Comparison of ENCODE assay signal across 21 cellular contexts in the genomic region with DNA sequence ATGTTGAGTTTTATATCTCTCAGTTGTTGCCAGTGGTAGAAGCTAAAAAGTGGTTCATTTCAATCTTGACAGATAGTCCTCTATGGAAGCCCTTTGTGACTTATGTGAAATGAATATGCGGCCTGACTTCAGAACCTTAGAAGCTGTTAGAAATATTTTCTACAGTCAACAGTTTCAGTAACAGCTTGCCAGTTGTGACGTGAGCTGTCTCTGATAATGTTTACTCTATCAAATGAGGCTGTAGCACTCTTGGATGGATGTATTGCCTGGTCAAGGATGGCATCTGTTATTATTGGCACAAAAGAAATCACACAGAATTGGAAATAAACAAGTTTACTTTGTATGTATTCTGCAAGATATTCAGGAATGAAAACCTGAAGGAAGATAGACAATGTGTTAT. TPM values are rescaled to one million over a fixed set of nuclear protein-coding genes. Genes with fewer than 3 reads are reported as not detected.
DNase-seq lines count a peak whose midpoint lies in the region; ATAC-seq and TF ChIP-seq lines count a peak whose summit lies in the region.
"Had no signal": no experiment of that assay in that cellular context is flagged by ENCODE, and none has a peak within 500 bp of the region (broad histone marks: within the 10 kb centered on the region; RNA-seq: fewer than 3 reads in every experiment).

No MANE protein-coding gene starts in this region.

- peaks cover 0 to 9% of the 10 kb centered on the region in 2 donors for H3K4me1 ChIP-seq in right atrium auricular region

- no peaks in the 10 kb centered on the region for H3K4me1 Mint-ChIP-seq in activated T-helper 2 cell treated with anti-CD3 and anti-CD28 coated beads, Interferon-gamma antibody, Interleukin-2, Interleukin-4, amounts not matched to agents 10 μg/mL and 5 μg/mL and 100 μg/mL, durations not matched to agents 14 hours and 24 hours and 36 hours (ENCODE audit: low read depth)
- H3K4me1 Mint-ChIP-seq: H9 had no signal

- H3K36me3 ChIP-seq in right atrium auricular region: no peaks in the 10 kb centered on the region

- no peaks in the 10 kb centered on the region for H3K27me3 Mint-ChIP-seq in activated T-helper 2 cell treated with anti-CD3 and anti-CD28 coated beads, Interferon-gamma antibody, Interleukin-2, Interleukin-4, amounts not matched to agents 10 μg/mL and 5 μg/mL and 100 μg/mL, durations not matched to agents 14 hours and 24 hours and 36 hours (ENCODE audit: low read depth)
- H3K27me3 Mint-ChIP-seq: T-helper 17 cell had no signal

- no peak overlapping the region for H3K4me3 ChIP-seq in right atrium auricular region
- H3K4me3 ChIP-seq: GM23248, SK-N-MC had no signal

- no peak overlapping the region for H3K27ac Mint-ChIP-seq in activated T-helper 2 cell treated with anti-CD3 and anti-CD28 coated beads, Interferon-gamma antibody, Interleukin-2, Interleukin-4, amounts not matched to agents 10 μg/mL and 5 μg/mL and 100 μg/mL, durations not matched to agents 14 hours and 24 hours and 36 hours
- H3K27ac Mint-ChIP-seq: H9, HFFc6, T-helper 17 cell had no signal

- intact Hi-C loops in activated T-helper 2 cell treated with anti-CD3 and anti-CD28 coated beads, Interferon-gamma antibody, Interleukin-2, Interleukin-4, amounts not matched to agents 10 μg/mL and 5 μg/mL and 100 μg/mL, durations not matched to agents 14 hours and 24 hours and 36 hours (cut with micrococcal nuclease): no loop called here

- no peak for ATAC-seq in HG03139 (IDR thresholded peaks at IDR 0.05; ENCODE audit: unreplicated experiment)
- ATAC-seq: T-helper 17 cell had no signal

- DNase-seq in DMS53 treated with DMSO at 0.1 percent for 48 hours (lab: John Stamatoyannopoulos, UW; ENCODE audit: unreplicated experiment): peak; percentile 92
- peak; percentile 40 for DNase-seq in NCI-H1694 treated with DMSO at 0.1 percent for 48 hours (lab: John Stamatoyannopoulos, UW)
- peak; percentile 19 to 32 for DNase-seq in SHP77 (lab: John Stamatoyannopoulos, UW)
- no peak for DNase-seq in right atrium auricular region (ENCODE audit: low spot score)
- no peak for DNase-seq in iPS-NIHi11 (ENCODE audit: low spot score)
- no peak for DNase-seq in activated T-helper 2 cell treated with anti-CD3 and anti-CD28 coated beads, Interferon-gamma antibody, Interleukin-2, Interleukin-4, amounts not matched to agents 10 μg/mL and 5 μg/mL and 100 μg/mL, durations not matched to agents 14 hours and 24 hours and 36 hours (ENCODE audit: low spot score)
- DNase-seq: BE2C, DND-41, GM23248, H9, HFFc6, KBM-7, NCI-H1092, NCI-H146, NCI-H82, OCI-M1, SW 1271, T-helper 17 cell had no signal

- no peak for TF ChIP-seq CTCF in right atrium auricular region (IDR thresholded peaks at IDR 0.05)

- no peaks in the 10 kb centered on the region for H3K36me3 Mint-ChIP-seq in activated T-helper 2 cell treated with anti-CD3 and anti-CD28 coated beads, Interferon-gamma antibody, Interleukin-2, Interleukin-4, amounts not matched to agents 10 μg/mL and 5 μg/mL and 100 μg/mL, durations not matched to agents 14 hours and 24 hours and 36 hours (ENCODE audit: low read depth)

- H3K27me3 ChIP-seq in right atrium auricular region: no peaks in the 10 kb centered on the region
- H3K27me3 ChIP-seq: BE2C had no signal

- no peaks in the 10 kb centered on the region for H3K9me3 ChIP-seq in right atrium auricular region
- H3K9me3 ChIP-seq: BE2C had no signal

- no peak overlapping the region for H3K4me3 Mint-ChIP-seq in activated T-helper 2 cell treated with anti-CD3 and anti-CD28 coated beads, Interferon-gamma antibody, Interleukin-2, Interleukin-4, amounts not matched to agents 10 μg/mL and 5 μg/mL and 100 μg/mL, durations not matched to agents 14 hours and 24 hours and 36 hours (ENCODE audit: low read depth)
- H3K4me3 Mint-ChIP-seq: H9, HFFc6, T-helper 17 cell had no signal

- no peaks in the 10 kb centered on the region for H3K9me3 Mint-ChIP-seq in activated T-helper 2 cell treated with anti-CD3 and anti-CD28 coated beads, Interferon-gamma antibody, Interleukin-2, Interleukin-4, amounts not matched to agents 10 μg/mL and 5 μg/mL and 100 μg/mL, durations not matched to agents 14 hours and 24 hours and 36 hours
- H3K9me3 Mint-ChIP-seq: H9, HFFc6 had no signal

- H3K27ac ChIP-seq in right atrium auricular region: peak overlapping the region; percentile 28 to 46
- H3K27ac ChIP-seq: GM23248, HL-60, SK-N-MC had no signal

RNA-seq across cellular contexts. Expression of gene SNX7, which starts 31.9 kb away (rescaled TPM):
- total RNA-seq in right atrium auricular region: 10 to 100 TPM; 17.7 to 25.0 TPM
- total RNA-seq in activated T-helper 2 cell treated with anti-CD3 and anti-CD28 coated beads, Interferon-gamma antibody, Interleukin-2, Interleukin-4, amounts not matched to agents 10 μg/mL and 5 μg/mL and 100 μg/mL, durations not matched to agents 14 hours and 24 hours and 36 hours: not detected in 2 replicates

Comparison
In these comparisons a context has a peak if more than half of its experiments do, and no peak if none do; other contexts are left out.
1. DNase-seq: peak in DMS53 treated with DMSO at 0.1 percent for 48 hours (single experiment), NCI-H1694 treated with DMSO at 0.1 percent for 48 hours (single experiment) and SHP77 (2 of 2); none in right atrium auricular region (single experiment), iPS-NIHi11 (single experiment) and activated T-helper 2 cell treated with anti-CD3 and anti-CD28 coated beads, Interferon-gamma antibody, Interleukin-2, Interleukin-4, amounts not matched to agents 10 μg/mL and 5 μg/mL and 100 μg/mL, durations not matched to agents 14 hours and 24 hours and 36 hours (single experiment).
2. RNA of gene SNX7, which starts 31.9 kb away (total RNA-seq): 17.7 to 25.0 TPM in right atrium auricular region; not detected in activated T-helper 2 cell treated with anti-CD3 and anti-CD28 coated beads, Interferon-gamma antibody, Interleukin-2, Interleukin-4, amounts not matched to agents 10 μg/mL and 5 μg/mL and 100 μg/mL, durations not matched to agents 14 hours and 24 hours and 36 hours; every median in the first group is over 10 times any median in the second.